Comparison of ENCODE assay signal across 5 cellular contexts in genomic region chr16:30996324-30996999, GRCh38. TPM values are rescaled to one million over a fixed set of nuclear protein-coding genes. Genes with fewer than 3 reads are reported as not detected.
DNase-seq lines count a peak whose midpoint lies in the region; ATAC-seq, FAIRE-seq and TF ChIP-seq lines count a peak whose summit lies in the region.

No MANE protein-coding gene starts in this region.

- H3K27ac ChIP-seq in epithelial cell of prostate: peak overlapping the region; percentile 82
- peak overlapping the region in 1 of 2 donors; percentile 90 for H3K27ac ChIP-seq in small intestine (ENCODE audit: low read depth in 1 of 2, low read length in 1 of 2)

- no peak for ATAC-seq in GM18861 (IDR thresholded peaks at IDR 0.05; ENCODE audit: unreplicated experiment)
- no peak for ATAC-seq in GM21515 (IDR thresholded peaks at IDR 0.05; ENCODE audit: unreplicated experiment)

- no peaks in the 10 kb centered on the region for H3K27me3 ChIP-seq in small intestine (ENCODE audit: control insufficient read depth in 2 of 2, insufficient read depth in 2 of 2, low read length in 2 of 2)

- TF ChIP-seq CTCF in LNCaP clone FGC (IDR thresholded peaks at IDR 0.05; ENCODE audit: control insufficient read depth, extremely low read depth, insufficient read depth): no peak

- no peaks in the 10 kb centered on the region for H3K36me3 ChIP-seq in small intestine (ENCODE audit: control insufficient read depth in 2 of 2, insufficient read depth in 2 of 2, low read length in 2 of 2)

- DNase-seq in LNCaP clone FGC (ENCODE audit: low read depth): no peak
- DNase-seq in epithelial cell of prostate (ENCODE audit: low read depth, low spot score): no peak
- DNase-seq in small intestine: peak; percentile 72

- no peaks in the 10 kb centered on the region for H3K4me1 ChIP-seq in small intestine (ENCODE audit: control insufficient read depth in 2 of 2, insufficient read depth in 1 of 2, low read depth in 1 of 2, low read length in 1 of 2)

- 8 to 15% (median 12%) methylated on average over 25 of the region's 25 CpGs for WGBS in small intestine, 3 donors

- H3K4me3 ChIP-seq in LNCaP clone FGC (ENCODE audit: low read depth, low read length) (peak overlapping the region; percentile 47), small intestine (ENCODE audit: low read depth in 1 of 2, low read length in 2 of 2) (peak overlapping the region in 1 of 2 donors; percentile 31)

- H3K9me3 ChIP-seq in small intestine (ENCODE audit: control insufficient read depth, low read depth): no peaks in the 10 kb centered on the region

- FAIRE-seq in small intestine (lab: Jason Lieb, UNC): no peak

RNA-seq across cellular contexts. Expression of gene HSD3B7, which starts 11.5 kb away (rescaled TPM):
- polyA plus RNA-seq in small intestine: 10 to 100 TPM; 15.9 to 48.9 (median 29.5) TPM

RNA-seq across cellular contexts. Expression of gene STX1B, which starts 14.0 kb away (rescaled TPM):
- polyA plus RNA-seq in small intestine: 1 to 10 TPM in 1 of 3 donors, not detected in 2; 1.5 TPM

RNA-seq across cellular contexts. Expression of gene STX4, which starts 36.9 kb away (rescaled TPM):
- 100 to 1,000 TPM in 2 of 3 donors, 10 to 100 TPM in 1; 64.6 to 115 (median 111) TPM for polyA plus RNA-seq in small intestine

RNA-seq across cellular contexts. Expression of gene SETD1A, which starts 38.9 kb away (rescaled TPM):
- polyA plus RNA-seq in small intestine: 10 to 100 TPM in 1 of 3 donors, 1 to 10 TPM in 2; 6.9 to 10.3 (median 7.8) TPM

RNA-seq across cellular contexts. Expression of gene ORAI3, which starts 47.6 kb away (rescaled TPM):
- polyA plus RNA-seq in small intestine: 10 to 100 TPM in 1 of 3 donors, 1 to 10 TPM in 2; 6.2 to 10.5 (median 6.7) TPM
